18 cellular contexts compared by ENCODE assay signal in the genomic region with DNA sequence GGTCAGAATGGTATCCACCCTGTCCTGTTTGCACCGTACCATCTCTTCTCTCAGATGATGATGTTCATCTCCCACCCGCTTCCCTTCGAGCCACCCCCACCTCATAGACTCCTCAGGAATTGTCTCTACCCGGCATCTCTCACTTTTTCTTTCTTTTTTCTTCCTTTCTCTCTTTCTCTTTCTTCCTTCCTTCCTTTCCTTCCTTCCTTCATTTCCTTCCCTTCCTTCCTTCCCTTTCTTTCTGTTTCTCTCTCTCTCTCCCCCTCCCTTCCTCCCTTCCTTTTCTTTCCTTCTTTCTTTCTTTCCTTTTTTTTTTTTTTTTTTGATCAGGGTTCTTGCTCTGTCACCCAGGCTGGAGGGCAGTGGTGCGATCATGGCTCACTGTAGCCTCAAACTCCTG. TPM values are rescaled to one million over a fixed set of nuclear protein-coding genes. Genes with fewer than 3 reads are reported as not detected.
"Had no signal": no experiment of that assay in that cellular context is flagged by ENCODE, and none has a peak within 500 bp of the region (broad histone marks: within the 10 kb centered on the region; RNA-seq: fewer than 3 reads in every experiment).

No MANE protein-coding gene starts in this region.

- H3K27ac Mint-ChIP-seq: activated CD8-positive, alpha-beta T cell treated with anti-CD3 and anti-CD28 coated beads, Interleukin-2, amount 10 ng/mL, durations not matched to agents 7 days and 5 days had no signal

- H3K4me3 Mint-ChIP-seq: activated CD8-positive, alpha-beta T cell treated with anti-CD3 and anti-CD28 coated beads, Interleukin-2, amount 10 ng/mL, durations not matched to agents 7 days and 5 days; neural crest cell had no signal

- H3K27ac ChIP-seq: ascending aorta, epithelial cell of prostate, ovary, transverse colon, vagina, WERI-Rb-1 had no signal

- ATAC-seq: activated CD8-positive, alpha-beta T cell treated with anti-CD3 and anti-CD28 coated beads, Interleukin-2, amount 10 ng/mL, durations not matched to agents 7 days and 5 days had no signal

- H3K36me3 ChIP-seq: ascending aorta, ovary, transverse colon, vagina, WERI-Rb-1 had no signal

- H3K4me1 ChIP-seq: ascending aorta had no signal

- DNase-seq: activated CD4-positive, alpha-beta T cell treated with anti-CD3 and anti-CD28 coated beads for 4 hours; activated CD8-positive, alpha-beta memory T cell treated with anti-CD3 and anti-CD28 coated beads, Interleukin-2, amount 50 U/mL, for 4 hours; activated CD8-positive, alpha-beta T cell treated with anti-CD3 and anti-CD28 coated beads, Interleukin-2, amount 10 ng/mL, durations not matched to agents 7 days and 5 days; activated gamma-delta T cell treated with Interleukin-2 at 50 U/mL for 16 hours; dermis blood vessel endothelial cell; immature natural killer cell; ovary; substantia nigra; T-helper 1 cell; transverse colon; WERI-Rb-1 had no signal

- H3K4me3 ChIP-seq: ascending aorta, ovary, transverse colon, vagina had no signal

- H3K9me3 Mint-ChIP-seq: immature natural killer cell, neural crest cell had no signal

- H3K27me3 ChIP-seq: ascending aorta, ovary, transverse colon, vagina had no signal

- H3K9me3 ChIP-seq: ascending aorta, ovary, transverse colon, vagina had no signal

RNA-seq across cellular contexts. Expression of a gene that starts 27.7 kb away (rescaled TPM):
- total RNA-seq: activated CD8-positive, alpha-beta T cell treated with anti-CD3 and anti-CD28 coated beads, Interleukin-2, amount 10 ng/mL, durations not matched to agents 7 days and 5 days; ascending aorta; cerebellum; dermis blood vessel endothelial cell; frontal cortex; neural crest cell; pulmonary artery endothelial cell; vagina had no signal
- polyA plus RNA-seq: immature natural killer cell had no signal
